ENCODE assay signal across 19 cellular contexts in genomic region chr1:197041486-197042353, GRCh38. TPM values are rescaled to one million over a fixed set of nuclear protein-coding genes. Genes with fewer than 3 reads are reported as not detected.
A peak's percentile ranks its signal among the peaks of the same experiment; 100 is the strongest.
DNase-seq lines count a peak whose midpoint lies in the region; ATAC-seq and TF ChIP-seq lines count a peak whose summit lies in the region.
"Had no signal": no experiment of that assay in that cellular context is flagged by ENCODE, and none has a peak within 500 bp of the region (broad histone marks: within the 10 kb centered on the region; RNA-seq: fewer than 3 reads in every experiment).

No MANE protein-coding gene starts in this region.

- no peaks in the 10 kb centered on the region for H3K4me1 Mint-ChIP-seq in stimulated activated effector memory CD8-positive, alpha-beta T cell treated with anti-CD3 and anti-CD28 coated beads, Interleukin-12 subunit alpha, Interleukin-12 subunit beta, amount 100 ng/mL, for 72 hours

- DNase-seq in NAMALWA (ENCODE audit: low spot score) (peak; percentile 6), HEK293T (ENCODE audit: extremely low spot score) (no peak), HUDEP-2 (lab: John Stamatoyannopoulos, UW; ENCODE audit: unreplicated experiment in 76 of 76) (no peak), tibial nerve (ENCODE audit: low spot score in 2 of 2) (no peak)
- no peak for DNase-seq in stimulated activated effector memory CD8-positive, alpha-beta T cell treated with anti-CD3 and anti-CD28 coated beads, Interleukin-12 subunit alpha, Interleukin-12 subunit beta, amount 100 ng/mL, for 72 hours (ENCODE audit: low spot score in 2 of 2)
- DNase-seq: activated T-cell treated with anti-CD3 and anti-CD28 coated beads, Interleukin-2, amount 50 U/mL, for 24 hours; amygdala; dorsolateral prefrontal cortex; GOT3; islet precursor cell; NCI-H1105; psoas muscle; stimulated activated CD4-positive, alpha-beta T cell treated with anti-CD3 and anti-CD28 coated beads, Interleukin-2, amount 100 ng/mL, for 24 hours; stimulated activated naive CD4-positive, alpha-beta T cell had no signal

- no peaks in the 10 kb centered on the region for H3K27me3 ChIP-seq in tibial nerve

- TF ChIP-seq POLR2A in tibial nerve (IDR thresholded peaks at IDR 0.05): no peak

- peak; percentile 94 for ATAC-seq in GM18498 (IDR thresholded peaks at IDR 0.05; ENCODE audit: unreplicated experiment)
- peak; percentile 83 for ATAC-seq in GM21390 (IDR thresholded peaks at IDR 0.05; ENCODE audit: unreplicated experiment)
- ATAC-seq in HG03039 (IDR thresholded peaks at IDR 0.05; ENCODE audit: unreplicated experiment): peak; percentile 70
- no peak for ATAC-seq in stimulated activated effector memory CD8-positive, alpha-beta T cell treated with anti-CD3 and anti-CD28 coated beads, Interleukin-12 subunit alpha, Interleukin-12 subunit beta, amount 100 ng/mL, for 72 hours
- ATAC-seq: psoas muscle had no signal

- WGBS in tibial nerve, 2 donors: 68 to 75% methylated on average over 7 of the region's 7 CpGs

- no peak overlapping the region for H3K4me3 Mint-ChIP-seq in stimulated activated effector memory CD8-positive, alpha-beta T cell treated with anti-CD3 and anti-CD28 coated beads, Interleukin-12 subunit alpha, Interleukin-12 subunit beta, amount 100 ng/mL, for 72 hours
- H3K4me3 Mint-ChIP-seq: activated T-cell treated with anti-CD3 and anti-CD28 coated beads, Interleukin-2, amount 50 U/mL, for 24 hours had no signal

- H3K36me3 ChIP-seq in tibial nerve: no peaks in the 10 kb centered on the region

- POLR2A ChIA-PET in HEK293T (lab: Yijun Ruan, JAX): no interaction called here

- TF ChIP-seq EP300 in tibial nerve (IDR thresholded peaks at IDR 0.05): no peak

- H3K9me3 ChIP-seq in tibial nerve: no peaks in the 10 kb centered on the region
- H3K9me3 ChIP-seq: psoas muscle had no signal

- no peak overlapping the region for H3K27ac ChIP-seq in tibial nerve
- H3K27ac ChIP-seq: dorsolateral prefrontal cortex, psoas muscle had no signal

- H3K4me3 ChIP-seq in tibial nerve: no peak overlapping the region
- H3K4me3 ChIP-seq: dorsolateral prefrontal cortex, psoas muscle had no signal

- CTCF ChIA-PET in HEK293T (lab: Yijun Ruan, JAX): no interaction called here

- no peaks in the 10 kb centered on the region for H3K36me3 Mint-ChIP-seq in stimulated activated effector memory CD8-positive, alpha-beta T cell treated with anti-CD3 and anti-CD28 coated beads, Interleukin-12 subunit alpha, Interleukin-12 subunit beta, amount 100 ng/mL, for 72 hours

- H3K9me3 Mint-ChIP-seq in stimulated activated effector memory CD8-positive, alpha-beta T cell treated with anti-CD3 and anti-CD28 coated beads, Interleukin-12 subunit alpha, Interleukin-12 subunit beta, amount 100 ng/mL, for 72 hours: no peaks in the 10 kb centered on the region
- H3K9me3 Mint-ChIP-seq: activated T-cell treated with anti-CD3 and anti-CD28 coated beads, Interleukin-2, amount 50 U/mL, for 24 hours had no signal

- TF ChIP-seq CTCF in tibial nerve (IDR thresholded peaks at IDR 0.05): no peak

- no peaks in the 10 kb centered on the region for H3K4me1 ChIP-seq in tibial nerve
- H3K4me1 ChIP-seq: psoas muscle had no signal

- H3K27ac Mint-ChIP-seq in stimulated activated effector memory CD8-positive, alpha-beta T cell treated with anti-CD3 and anti-CD28 coated beads, Interleukin-12 subunit alpha, Interleukin-12 subunit beta, amount 100 ng/mL, for 72 hours: no peak overlapping the region
- H3K27ac Mint-ChIP-seq: activated T-cell treated with anti-CD3 and anti-CD28 coated beads, Interleukin-2, amount 50 U/mL, for 24 hours had no signal

TF ChIP-seq in HEK293T, 16 proteins besides CTCF, POLR2A, EP300 and RAD21:
- TF ChIP-seq SUZ12 (IDR thresholded peaks at IDR 0.05): no peak
- TF ChIP-seq PKNOX1 (IDR thresholded peaks at IDR 0.05): no peak
- no peak for TF ChIP-seq BHLHE40 (IDR thresholded peaks at IDR 0.05; ENCODE audit: borderline replicate concordance)
- no peak for TF ChIP-seq HDGF (IDR thresholded peaks at IDR 0.05; ENCODE audit: borderline replicate concordance)
- TF ChIP-seq ELF4 (IDR thresholded peaks at IDR 0.05): no peak
- TF ChIP-seq NFRKB (IDR thresholded peaks at IDR 0.05): no peak
- TF ChIP-seq FOXA1 (IDR thresholded peaks at IDR 0.05): no peak
- TF ChIP-seq FOXK2 (IDR thresholded peaks at IDR 0.05): no peak
- TF ChIP-seq L3MBTL2 (conservative IDR thresholded peaks at IDR 0.05): no peak
TF ChIP-seq in HEK293T: peak in this region for 0.

RNA-seq across cellular contexts. Expression of gene F13B, which starts 25.3 kb away (rescaled TPM):
- total RNA-seq in tibial nerve: not detected
- total RNA-seq: dorsolateral prefrontal cortex, fibroblast of villous mesenchyme, HT1080, psoas muscle had no signal
